8 cellular contexts compared by ENCODE assay signal in genomic region chr17:69327060-69327831, GRCh38. TPM values are rescaled to one million over a fixed set of nuclear protein-coding genes. Genes with fewer than 3 reads are reported as not detected.
A peak's percentile ranks its signal among the peaks of the same experiment; 100 is the strongest.
DNase-seq lines count a peak whose midpoint lies in the region; ATAC-seq and TF ChIP-seq lines count a peak whose summit lies in the region.

Gene ABCA5, minus strand, starts transcription at chr17:69327133. Its CDS starts 12,718 bp downstream, at chr17:69314415.

- peaks cover 26 to 29% of the 10 kb centered on the region in 2 donors for H3K4me1 Mint-ChIP-seq in immature natural killer cell

- H3K36me3 ChIP-seq in A673 (ENCODE audit: insufficient read depth, low read length, poor library complexity, severe bottlenecking): no peaks in the 10 kb centered on the region

- H3K9me3 ChIP-seq in A673 (ENCODE audit: low read depth, low read length, poor library complexity, severe bottlenecking): no peaks in the 10 kb centered on the region

- intact Hi-C loops in A673 (cut with micrococcal nuclease; ENCODE audit: unreplicated experiment): no loop called here

- H3K27me3 ChIP-seq in A673 (replicated peaks; ENCODE audit: insufficient read depth, low read depth, low read length, poor library complexity): no peaks in the 10 kb centered on the region

- BruUV-seq in A673 (replicated peaks; lab: Mats Ljungman, UMichigan): no TSS peak

- POLR2A ChIA-PET in A673 (lab: Charles Lee; ENCODE audit: low non-redundant PET): no interaction called here

- no peaks in the 10 kb centered on the region for H3K9me3 Mint-ChIP-seq in immature natural killer cell

- H3K36me3 Mint-ChIP-seq in immature natural killer cell: no peaks in the 10 kb centered on the region

- H3K4me3 Mint-ChIP-seq in immature natural killer cell: peak within 1 kb of the TSS; percentile 89 to 96 (median 93)

- CTCF ChIA-PET in A673 (lab: Charles Lee): interaction anchor here (1.1 kb wide), 1 partner anchor 8 kb away, joined by 3 read pairs; no protein-coding TSS in a partner anchor

- H3K27me3 Mint-ChIP-seq in immature natural killer cell (ENCODE audit: low read depth in 3 of 3): peaks cover 0 to 9% (median 3%) of the 10 kb centered on the region in 3 donors

- peak within 1 kb of the TSS; percentile 17 for H3K27ac ChIP-seq in A673 (ENCODE audit: low read depth, low read length, poor library complexity, severe bottlenecking)
- peak within 1 kb of the TSS; percentile 88 for H3K27ac ChIP-seq in caudate nucleus (ENCODE audit: low read depth, low read length)

- peak within 1 kb of the TSS; percentile 75 for H3K4me3 ChIP-seq in A673 (ENCODE audit: low read depth, low read length, poor library complexity, severe bottlenecking)

- peak; percentile 91 for ATAC-seq in GM18868 (IDR thresholded peaks at IDR 0.05; ENCODE audit: unreplicated experiment)
- peak; percentile 94 for ATAC-seq in HG03103 (IDR thresholded peaks at IDR 0.05; ENCODE audit: low read depth, unreplicated experiment)

- DNase-seq in A673 (ENCODE audit: low spot score) (peak; percentile 90), NCI-H2171 treated with DMSO at 0.1 percent for 48 hours (lab: John Stamatoyannopoulos, UW) (peak; percentile 98), caudate nucleus (lab: John Stamatoyannopoulos, UW) (peak in 57 of 61 donors; percentile 18 to 92 (median 70)), immature natural killer cell (peak; percentile 86 to 90 (median 88)), smooth muscle cell of the brain vasculature (ENCODE audit: low read depth, low spot score) (peak; percentile 60)
- peak; percentile 66 to 85 (median 76) for DNase-seq in activated CD4-positive, CD25-positive, alpha-beta regulatory T cell (lab: John Stamatoyannopoulos, UW)

- H3K27ac Mint-ChIP-seq in immature natural killer cell: peak within 1 kb of the TSS; percentile 87 to 98 (median 96)

- peaks cover 5% of the 10 kb centered on the region for H3K4me1 ChIP-seq in A673 (ENCODE audit: insufficient read depth, low read length, poor library complexity, severe bottlenecking)

- TF ChIP-seq CTCF in A673 (conservative IDR thresholded peaks at IDR 0.05; ENCODE audit: low read depth, low read length): no peak

RNA-seq across cellular contexts. Expression of gene ABCA5, which starts in this region (rescaled TPM):
- 11.7 and 14.7 TPM in 2 replicates for total RNA-seq in A673 (2021)
- 1 to 10 TPM; 4.2 to 9.6 (median 4.7) TPM for polyA plus RNA-seq in immature natural killer cell

Comparison
In these comparisons a context has a peak if more than half of its experiments do, and no peak if none do; other contexts are left out.
1. Peak in every context shown above with its lines: DNase-seq, ATAC-seq, H3K4me3 ChIP-seq and H3K27ac ChIP-seq.